ENCODE assay signal across 11 cellular contexts in genomic region chr9:69376651-69377050, GRCh38. TPM values are rescaled to one million over a fixed set of nuclear protein-coding genes. Genes with fewer than 3 reads are reported as not detected.
DNase-seq lines count a peak whose midpoint lies in the region; ATAC-seq, FAIRE-seq and TF ChIP-seq lines count a peak whose summit lies in the region.
"Had no signal": no experiment of that assay in that cellular context is flagged by ENCODE, and none has a peak within 500 bp of the region (broad histone marks: within the 10 kb centered on the region; RNA-seq: fewer than 3 reads in every experiment).

No MANE protein-coding gene starts in this region.

- H3K9me3 ChIP-seq in liver (ENCODE audit: control insufficient read depth in 4 of 4, low read length in 3 of 4) (no peaks in the 10 kb centered on the region), HepG2 (ENCODE audit: low read length) (no peaks in the 10 kb centered on the region), endodermal cell (ENCODE audit: control insufficient read depth, low read length) (no peaks in the 10 kb centered on the region)
- H3K9me3 ChIP-seq: colonic mucosa had no signal

- no peaks in the 10 kb centered on the region for H3K9me3 Mint-ChIP-seq in endodermal cell

- no peak for ATAC-seq in HepG2
- no peak for ATAC-seq in activated CD4-positive, CD25-positive, alpha-beta regulatory T cell treated with anti-CD3 and anti-CD28 coated beads, Interleukin-2, amount 50 U/mL, for 24 hours
- no peak for ATAC-seq in HG02571 (IDR thresholded peaks at IDR 0.05; ENCODE audit: unreplicated experiment)
- ATAC-seq: Panc1 had no signal

- no peaks in the 10 kb centered on the region for H3K27me3 ChIP-seq in liver (ENCODE audit: control insufficient read depth in 4 of 4, insufficient read depth in 4 of 4, low read length in 3 of 4)
- H3K27me3 ChIP-seq in HepG2 (ENCODE audit: control insufficient read depth in 1 of 2, insufficient read depth in 2 of 2, low read length in 2 of 2), result peaks cover 0 to 16% of the 10 kb centered on the region in 2 experiments; a peak in 2 of 5 replicates
- no peaks in the 10 kb centered on the region for H3K27me3 ChIP-seq in endodermal cell (ENCODE audit: control insufficient read depth, insufficient read depth, low read length, poor library complexity, severe bottlenecking)
- H3K27me3 ChIP-seq: colonic mucosa had no signal

- no peaks in the 10 kb centered on the region for H3K79me2 ChIP-seq in HepG2 (ENCODE audit: insufficient read depth, low read length)

- H3K4me3 Mint-ChIP-seq in endodermal cell, result no peak overlapping the region

- no peak for DNase-seq in HepG2 (ENCODE audit: low spot score)
- no peak for DNase-seq in endodermal cell
- peak; percentile 21 for DNase-seq in medulla oblongata (ENCODE audit: extremely low spot score)
- no peak for DNase-seq in GM19238 (ENCODE audit: insufficient read length, low spot score)
- DNase-seq in NCI-H2029 treated with DMSO at 0.1 percent for 48 hours (lab: John Stamatoyannopoulos, UW), result no peak
- DNase-seq: 8988T, colonic mucosa had no signal

- no TSS peak for BruUV-seq in HepG2 (replicated peaks; lab: Mats Ljungman, UMichigan)

- no peak overlapping the region for H3K4me3 ChIP-seq in liver (ENCODE audit: low read depth in 1 of 3, low read length in 3 of 3)
- no peak overlapping the region for H3K4me3 ChIP-seq in HepG2 (replicated peaks in 1 of 3; ENCODE audit: insufficient read depth in 1 of 3, low read depth in 2 of 3, low read length in 3 of 3)
- H3K4me3 ChIP-seq in endodermal cell (ENCODE audit: low read length), result no peak overlapping the region
- H3K4me3 ChIP-seq: colonic mucosa had no signal

- H3K9ac ChIP-seq in liver (ENCODE audit: low read depth in 1 of 2, low read length in 2 of 2) (no peak overlapping the region), HepG2 (ENCODE audit: insufficient read depth, low read depth, low read length) (no peak overlapping the region), endodermal cell (ENCODE audit: extremely low read depth, low read length, poor library complexity, severe bottlenecking) (no peak overlapping the region)

- H3K36me3 ChIP-seq in liver (ENCODE audit: control insufficient read depth in 4 of 4, insufficient read depth in 3 of 4, low read depth in 1 of 4, low read length in 3 of 4) (no peaks in the 10 kb centered on the region), HepG2 (replicated peaks in 1 of 2; ENCODE audit: control insufficient read depth in 1 of 2, insufficient read depth in 2 of 2, low read length in 2 of 2) (no peaks in the 10 kb centered on the region), endodermal cell (ENCODE audit: control insufficient read depth, insufficient read depth, low read length) (peaks cover 5% of the 10 kb centered on the region)
- H3K36me3 ChIP-seq: colonic mucosa had no signal

- no peaks in the 10 kb centered on the region for H3K4me1 ChIP-seq in liver (ENCODE audit: control insufficient read depth in 4 of 4, insufficient read depth in 4 of 4, low read length in 3 of 4)
- no peaks in the 10 kb centered on the region for H3K4me1 ChIP-seq in HepG2 (ENCODE audit: insufficient read depth, low read length)
- peaks cover 3% of the 10 kb centered on the region for H3K4me1 ChIP-seq in endodermal cell (ENCODE audit: control insufficient read depth, insufficient read depth, low read length)
- H3K4me1 ChIP-seq: colonic mucosa had no signal

- no peak for TF ChIP-seq POLR2A in HepG2 (IDR thresholded peaks at IDR 0.05; ENCODE audit: insufficient read depth in 1 of 2, low read depth in 2 of 2, low read length in 2 of 2)

- no peak for TF ChIP-seq CTCF in liver (IDR thresholded peaks at IDR 0.05; ENCODE audit: low read depth, low read length, missing input control)
- TF ChIP-seq CTCF in HepG2 (CRISPR knock-in tag; IDR thresholded peaks at IDR 0.05), result no peak
- no peak for TF ChIP-seq CTCF in endodermal cell (conservative IDR thresholded peaks at IDR 0.05)

- no peak overlapping the region for H2AFZ ChIP-seq in HepG2 (ENCODE audit: low read length)

- FAIRE-seq in HepG2 (lab: Jason Lieb, UNC), result no peak

- TF ChIP-seq RAD21 in liver (IDR thresholded peaks at IDR 0.05) (no peak), HepG2 (CRISPR knock-in tag; IDR thresholded peaks at IDR 0.05) (no peak)

- POLR2A ChIA-PET in HepG2 (lab: Yijun Ruan, JAX), result no interaction called here

- H3K36me3 Mint-ChIP-seq in endodermal cell (ENCODE audit: low read depth), result peaks cover 39% of the 10 kb centered on the region

- CTCF ChIA-PET in HepG2 (lab: Yijun Ruan, JAX; ENCODE audit: low intra/inter-chr PET ratio, low total read pairs), result no interaction called here

- peaks cover 9% of the 10 kb centered on the region for H3K4me1 Mint-ChIP-seq in endodermal cell

- no peak for TF ChIP-seq EP300 in HepG2 (IDR thresholded peaks at IDR 0.05; ENCODE audit: low read depth in 2 of 2, low read length in 2 of 2)
- TF ChIP-seq EP300 in HepG2 (CRISPR knock-in tag; IDR thresholded peaks at IDR 0.05; ENCODE audit: borderline replicate concordance), result no peak

- H3K27ac Mint-ChIP-seq in endodermal cell, result peak overlapping the region; percentile 31

- H3K27me3 Mint-ChIP-seq in endodermal cell (ENCODE audit: insufficient read depth), result no peaks in the 10 kb centered on the region

- no peak overlapping the region for H3K4me2 ChIP-seq in HepG2 (ENCODE audit: low read depth, low read length)

- WGBS in liver, result 52% methylated on average over 3 of the region's 3 CpGs
- 9% methylated on average over 3 of the region's 3 CpGs for WGBS in HepG2 (ENCODE audit: low lambda C conversion rate)
- 84 to 87% methylated on average over 3 of the region's 3 CpGs for WGBS in endodermal cell (ENCODE audit: insufficient coverage in 1 of 2, insufficient read length in 1 of 2), 2 experiments

- H3K27ac ChIP-seq in liver (ENCODE audit: low read depth in 1 of 2, low read length in 2 of 2) (no peak overlapping the region), HepG2 (ENCODE audit: extremely low read length, insufficient read depth, low read length) (no peak overlapping the region), endodermal cell (ENCODE audit: low read depth, low read length) (no peak overlapping the region)
- H3K27ac ChIP-seq: colonic mucosa had no signal

- intact Hi-C loops in HepG2 (cut with micrococcal nuclease; ENCODE audit: unreplicated experiment), result no loop called here

- in situ Hi-C loops in HepG2 (cut with HindIII; ENCODE audit: extremely low pct_ligation_motif_present, low pct_unique_long_range_greater_than_20kb), result no loop called here

- H4K20me1 ChIP-seq in HepG2 (ENCODE audit: insufficient read depth, low read length), result no peaks in the 10 kb centered on the region

TF ChIP-seq in liver, 16 proteins besides CTCF, POLR2A, EP300 and RAD21:
- TF ChIP-seq RXRA (IDR thresholded peaks at IDR 0.05), result no peak
- TF ChIP-seq JUND (IDR thresholded peaks at IDR 0.05), result peak; percentile 21 to 37
- TF ChIP-seq HNF4A (conservative IDR thresholded peaks at IDR 0.05), result no peak
- no peak for TF ChIP-seq EGR1 (IDR thresholded peaks at IDR 0.05; ENCODE audit: low read depth in 2 of 2)
- TF ChIP-seq FOXA1 (IDR thresholded peaks at IDR 0.05), result no peak
- TF ChIP-seq YY1 (IDR thresholded peaks at IDR 0.05), result no peak

TF ChIP-seq in HepG2, 621 proteins besides CTCF, POLR2A, EP300 and RAD21 (continues in another document):
- TF ChIP-seq HOXA3 (CRISPR knock-in tag; IDR thresholded peaks at IDR 0.05) (no peak), JARID2 (CRISPR knock-in tag; IDR thresholded peaks at IDR 0.05; ENCODE audit: insufficient replicate concordance) (no peak), STAG1 (CRISPR knock-in tag; IDR thresholded peaks at IDR 0.05) (no peak), ZMYM2 (CRISPR knock-in tag; IDR thresholded peaks at IDR 0.05) (no peak), CBX1 (IDR thresholded peaks at IDR 0.05; ENCODE audit: low read depth) (no peak)

RNA-seq across cellular contexts. Expression of gene ENTREP1, which starts 51.6 kb away (rescaled TPM):
- total RNA-seq in liver, result under 1 TPM; 0.09 to 0.33 TPM
- under 1 TPM; 0.07 to 0.14 TPM for polyA plus RNA-seq in liver
- not detected in 2 replicates for total RNA-seq in HepG2 (2016; rRNA removed; fragmentation: Illumina TruSeq; extraction: Trizol)
- not detected in 2 replicates for total RNA-seq in HepG2 (2016; cell fraction: cytosol; rRNA removed; fragmentation: Illumina TruSeq; extraction: Trizol; ENCODE audit: low read depth)
- total RNA-seq in HepG2 (2016; cell fraction: insoluble cytoplasmic fraction; rRNA removed; fragmentation: Illumina TruSeq; extraction: Trizol), result not detected in 2 replicates
- total RNA-seq in HepG2 (2016; cell fraction: membrane; rRNA removed; fragmentation: Illumina TruSeq; extraction: Trizol), result not detected in 2 replicates
- total RNA-seq in HepG2 (2016; cell fraction: nucleus; rRNA removed; fragmentation: Illumina TruSeq; extraction: Trizol), result not detected in 2 replicates
- polyA plus RNA-seq in HepG2 (2011; rRNA removed), result not detected in 2 replicates
- polyA plus RNA-seq in HepG2 (2011; cell fraction: cytosol; rRNA removed), result 0.03 TPM in 1 of 2 replicates, not detected in the other
- polyA plus RNA-seq in HepG2 (2011; cell fraction: nucleus; rRNA removed), result 0.03 and 0.05 TPM in 2 replicates
- not detected in 2 replicates for polyA plus RNA-seq in HepG2 (2012)
- polyA plus RNA-seq in HepG2 (2016; cell fraction: cytosol; fragmentation: Illumina TruSeq; extraction: Trizol; ENCODE audit: low read depth), result not detected in 2 replicates
- polyA plus RNA-seq in HepG2 (2016; cell fraction: insoluble cytoplasmic fraction; fragmentation: Illumina TruSeq; extraction: Trizol; ENCODE audit: low read depth), result 0.04 TPM in 1 of 2 replicates, not detected in the other
- polyA plus RNA-seq in HepG2 (2016; cell fraction: membrane; fragmentation: Illumina TruSeq; extraction: Trizol; ENCODE audit: low read depth), result not detected in 2 replicates
- not detected in 2 replicates for polyA plus RNA-seq in HepG2 (2016; cell fraction: nucleus; fragmentation: Illumina TruSeq; extraction: Trizol; ENCODE audit: insufficient read depth, low read depth)
- polyA minus RNA-seq in HepG2 (2011; rRNA and poly(A)+ RNA removed; ENCODE audit: low replicate concordance), result 1.2 TPM in 1 of 2 replicates, not detected in the other
- polyA minus RNA-seq in HepG2 (2011; cell fraction: cytosol; rRNA and poly(A)+ RNA removed), result not detected in 2 replicates
- not detected in 2 replicates for polyA minus RNA-seq in HepG2 (2011; cell fraction: nucleus; rRNA and poly(A)+ RNA removed)
- total RNA-seq in endodermal cell, result 10 to 100 TPM; 13.7 to 25.8 TPM
- 3.3 TPM for polyA plus RNA-seq in endodermal cell (2013, experiment 1 of 2)
- 2.7 TPM for polyA plus RNA-seq in endodermal cell (2013, experiment 2 of 2)

Comparison
In these comparisons a context has a peak if more than half of its experiments do, and no peak if none do; other contexts are left out.
1. RNA of gene ENTREP1, which starts 51.6 kb away (total RNA-seq): 13.7 to 25.8 TPM in endodermal cell; 0.09 to 0.33 TPM in liver and not detected in HepG2; every median in the first group is over 10 times any median in the second.